In genomic region chr14:70162353-70162752, GRCh38 we compare ENCODE assay signal across 2 cellular contexts.
A peak's percentile ranks its signal among the peaks of the same experiment; 100 is the strongest.
TF ChIP-seq lines count a peak whose summit lies in the region.

No MANE protein-coding gene starts in this region.

TF ChIP-seq in SK-N-SH, 30 proteins besides CTCF, POLR2A, EP300 and RAD21 (continued from another document):
- TF ChIP-seq, protein P1, sequence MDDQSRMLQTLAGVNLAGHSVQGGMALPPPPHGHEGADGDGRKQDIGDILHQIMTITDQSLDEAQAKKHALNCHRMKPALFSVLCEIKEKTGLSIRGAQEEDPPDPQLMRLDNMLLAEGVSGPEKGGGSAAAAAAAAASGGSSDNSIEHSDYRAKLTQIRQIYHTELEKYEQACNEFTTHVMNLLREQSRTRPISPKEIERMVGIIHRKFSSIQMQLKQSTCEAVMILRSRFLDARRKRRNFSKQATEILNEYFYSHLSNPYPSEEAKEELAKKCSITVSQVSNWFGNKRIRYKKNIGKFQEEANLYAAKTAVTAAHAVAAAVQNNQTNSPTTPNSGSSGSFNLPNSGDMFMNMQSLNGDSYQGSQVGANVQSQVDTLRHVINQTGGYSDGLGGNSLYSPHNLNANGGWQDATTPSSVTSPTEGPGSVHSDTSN (IDR thresholded peaks at IDR 0.05), result no peak
- TF ChIP-seq ELF1 (IDR thresholded peaks at IDR 0.05) (no peak), GABPA (IDR thresholded peaks at IDR 0.05; ENCODE audit: low read depth) (no peak), POLR2AphosphoS5 (IDR thresholded peaks at IDR 0.05; ENCODE audit: low read depth, low read length) (no peak), RFX5 (IDR thresholded peaks at IDR 0.05; ENCODE audit: low read length) (no peak), GATA2 (CRISPR knock-in tag; IDR thresholded peaks at IDR 0.05) (peak; percentile 28; the same call in 1 of the 2 replicates), ZBTB33 (IDR thresholded peaks at IDR 0.05; ENCODE audit: borderline replicate concordance, low read depth) (no peak), FOXM1 (IDR thresholded peaks at IDR 0.05; ENCODE audit: low read depth) (no peak), USF2 (IDR thresholded peaks at IDR 0.05; ENCODE audit: borderline replicate concordance, low read depth, low read length) (no peak), TEAD4 (IDR thresholded peaks at IDR 0.05; ENCODE audit: borderline replicate concordance, insufficient read depth) (no peak), CHD2 (IDR thresholded peaks at IDR 0.05; ENCODE audit: low read length, partially characterized antibody) (no peak), RCOR1 (IDR thresholded peaks at IDR 0.05; ENCODE audit: low read length) (no peak), TAF1 (IDR thresholded peaks at IDR 0.05; ENCODE audit: borderline replicate concordance, low read depth, low read length) (no peak), FOSL2 (IDR thresholded peaks at IDR 0.05; ENCODE audit: borderline replicate concordance, low read depth) (no peak), SMC3 (IDR thresholded peaks at IDR 0.05; ENCODE audit: low read depth, low read length) (no peak), FOXJ3 (CRISPR knock-in tag; IDR thresholded peaks at IDR 0.05) (0 out of 2 replicates have a peak, but pooled peaks have one; percentile 33), NFIC (IDR thresholded peaks at IDR 0.05; ENCODE audit: borderline replicate concordance) (no peak), RXRA (IDR thresholded peaks at IDR 0.05; ENCODE audit: borderline replicate concordance, low read depth) (no peak)
- TF ChIP-seq, protein P2, sequence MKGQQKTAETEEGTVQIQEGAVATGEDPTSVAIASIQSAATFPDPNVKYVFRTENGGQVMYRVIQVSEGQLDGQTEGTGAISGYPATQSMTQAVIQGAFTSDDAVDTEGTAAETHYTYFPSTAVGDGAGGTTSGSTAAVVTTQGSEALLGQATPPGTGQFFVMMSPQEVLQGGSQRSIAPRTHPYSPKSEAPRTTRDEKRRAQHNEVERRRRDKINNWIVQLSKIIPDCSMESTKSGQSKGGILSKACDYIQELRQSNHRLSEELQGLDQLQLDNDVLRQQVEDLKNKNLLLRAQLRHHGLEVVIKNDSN (IDR thresholded peaks at IDR 0.05; ENCODE audit: borderline replicate concordance, low read depth), result no peak
- TF ChIP-seq, protein P3, sequence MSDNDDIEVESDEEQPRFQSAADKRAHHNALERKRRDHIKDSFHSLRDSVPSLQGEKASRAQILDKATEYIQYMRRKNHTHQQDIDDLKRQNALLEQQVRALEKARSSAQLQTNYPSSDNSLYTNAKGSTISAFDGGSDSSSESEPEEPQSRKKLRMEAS (IDR thresholded peaks at IDR 0.05; ENCODE audit: low read depth), result no peak
- TF ChIP-seq, protein P4, sequence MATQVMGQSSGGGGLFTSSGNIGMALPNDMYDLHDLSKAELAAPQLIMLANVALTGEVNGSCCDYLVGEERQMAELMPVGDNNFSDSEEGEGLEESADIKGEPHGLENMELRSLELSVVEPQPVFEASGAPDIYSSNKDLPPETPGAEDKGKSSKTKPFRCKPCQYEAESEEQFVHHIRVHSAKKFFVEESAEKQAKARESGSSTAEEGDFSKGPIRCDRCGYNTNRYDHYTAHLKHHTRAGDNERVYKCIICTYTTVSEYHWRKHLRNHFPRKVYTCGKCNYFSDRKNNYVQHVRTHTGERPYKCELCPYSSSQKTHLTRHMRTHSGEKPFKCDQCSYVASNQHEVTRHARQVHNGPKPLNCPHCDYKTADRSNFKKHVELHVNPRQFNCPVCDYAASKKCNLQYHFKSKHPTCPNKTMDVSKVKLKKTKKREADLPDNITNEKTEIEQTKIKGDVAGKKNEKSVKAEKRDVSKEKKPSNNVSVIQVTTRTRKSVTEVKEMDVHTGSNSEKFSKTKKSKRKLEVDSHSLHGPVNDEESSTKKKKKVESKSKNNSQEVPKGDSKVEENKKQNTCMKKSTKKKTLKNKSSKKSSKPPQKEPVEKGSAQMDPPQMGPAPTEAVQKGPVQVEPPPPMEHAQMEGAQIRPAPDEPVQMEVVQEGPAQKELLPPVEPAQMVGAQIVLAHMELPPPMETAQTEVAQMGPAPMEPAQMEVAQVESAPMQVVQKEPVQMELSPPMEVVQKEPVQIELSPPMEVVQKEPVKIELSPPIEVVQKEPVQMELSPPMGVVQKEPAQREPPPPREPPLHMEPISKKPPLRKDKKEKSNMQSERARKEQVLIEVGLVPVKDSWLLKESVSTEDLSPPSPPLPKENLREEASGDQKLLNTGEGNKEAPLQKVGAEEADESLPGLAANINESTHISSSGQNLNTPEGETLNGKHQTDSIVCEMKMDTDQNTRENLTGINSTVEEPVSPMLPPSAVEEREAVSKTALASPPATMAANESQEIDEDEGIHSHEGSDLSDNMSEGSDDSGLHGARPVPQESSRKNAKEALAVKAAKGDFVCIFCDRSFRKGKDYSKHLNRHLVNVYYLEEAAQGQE (IDR thresholded peaks at IDR 0.05; ENCODE audit: low read depth, low read length), result no peak

TF ChIP-seq in SK-N-SH treated with all-trans-retinoic acid at 6 μM for 48 hours, 23 proteins besides CTCF, POLR2A, EP300 and RAD21 (continued from another document):
- TF ChIP-seq CREB5 (CRISPR knock-in tag; IDR thresholded peaks at IDR 0.05; ENCODE audit: low read depth) (no peak), ZC3H10 (CRISPR knock-in tag; IDR thresholded peaks at IDR 0.05) (no peak), TOX (CRISPR knock-in tag; IDR thresholded peaks at IDR 0.05; ENCODE audit: borderline replicate concordance) (no peak), PPARA (CRISPR knock-in tag; IDR thresholded peaks at IDR 0.05; ENCODE audit: borderline replicate concordance) (no peak), CSDC2 (CRISPR knock-in tag; IDR thresholded peaks at IDR 0.05) (no peak), ISL1 (CRISPR knock-in tag; IDR thresholded peaks at IDR 0.05) (no peak)
